10 cellular contexts compared by ENCODE assay signal in the genomic region with DNA sequence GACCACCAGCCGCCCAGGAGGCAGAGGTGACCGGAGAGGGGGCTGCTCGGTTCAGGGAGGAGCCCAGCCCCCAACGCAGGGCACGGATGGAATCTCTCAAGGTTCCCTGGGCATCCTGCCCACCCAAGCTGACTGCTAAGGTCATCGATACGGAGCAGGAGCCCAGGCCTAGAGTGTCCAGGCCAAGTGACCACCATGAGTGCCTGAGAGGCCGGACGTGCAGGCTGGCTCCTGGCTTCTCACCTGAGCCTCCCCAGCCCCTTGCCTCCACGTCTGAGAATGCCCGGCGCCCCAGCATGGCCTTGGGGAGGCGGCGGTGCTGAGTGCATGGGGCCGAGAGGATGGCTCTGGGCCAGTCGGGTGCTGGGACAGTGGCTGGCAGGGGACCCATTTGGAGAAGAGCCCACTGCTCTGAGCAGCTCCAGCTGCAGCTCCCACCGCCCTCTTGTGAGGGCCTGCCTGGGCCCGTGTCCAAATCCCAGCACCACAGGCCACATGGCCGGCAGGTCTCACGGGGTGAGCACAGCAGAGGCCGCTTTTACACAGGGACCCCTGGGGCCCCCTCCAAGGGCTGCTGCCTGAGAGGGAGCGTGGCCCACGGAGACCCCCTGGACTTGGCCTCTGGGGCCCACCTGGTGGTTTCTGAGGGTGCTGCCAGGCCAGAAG.
A peak's percentile ranks its signal among the peaks of the same experiment; 100 is the strongest.
DNase-seq lines count a peak whose midpoint lies in the region; ATAC-seq, FAIRE-seq and TF ChIP-seq lines count a peak whose summit lies in the region.
"Had no signal": no experiment of that assay in that cellular context is flagged by ENCODE, and none has a peak within 500 bp of the region (broad histone marks: within the 10 kb centered on the region; RNA-seq: fewer than 3 reads in every experiment).

No MANE protein-coding gene starts in this region.

- intact Hi-C loops in upper lobe of right lung (cut with DNase I), result no loop called here

- no peak overlapping the region for H3K9ac ChIP-seq in H1 (replicated peaks in 1 of 4; ENCODE audit: extremely low read depth in 1 of 4, low read depth in 3 of 4, low read length in 3 of 4)

- H3K4me1 Mint-ChIP-seq in activated T-cell treated with anti-CD3 and anti-CD28 coated beads, Interleukin-2, amount 50 U/mL, for 72 hours (ENCODE audit: low read depth), result peaks cover 13% of the 10 kb centered on the region

- 85% methylated on average over 23 of the region's 23 CpGs; no CpG with 5 or more reads in 1 of the 2 experiments for WGBS in H1 (ENCODE audit: extremely low coverage in 1 of 2, insufficient coverage in 1 of 2, insufficient read length in 1 of 2, insufficient replicate concordance in 2 of 2, low coverage in 1 of 2, low lambda C conversion rate in 2 of 2, missing lambda C conversion rate in 1 of 2), 2 experiments

- H3K9me3 Mint-ChIP-seq in activated T-cell treated with anti-CD3 and anti-CD28 coated beads, Interleukin-2, amount 50 U/mL, for 72 hours, result peaks cover 3 to 6% of the 10 kb centered on the region in 2 donors

- H2BK15ac ChIP-seq in H1 (ENCODE audit: low read length), result no peak overlapping the region

- TF ChIP-seq RAD21 in H1 (IDR thresholded peaks at IDR 0.05 in 1 of 2, conservative IDR thresholded peaks at IDR 0.05 in 1 of 2; ENCODE audit: low read depth in 2 of 2, low read length in 2 of 2), result no peak

- no peak overlapping the region for H3K14ac ChIP-seq in H1 (ENCODE audit: insufficient read length)

- FAIRE-seq in H1 (lab: Jason Lieb, UNC), result no peak
- FAIRE-seq: A549 had no signal

- no peak overlapping the region for H2BK5ac ChIP-seq in H1 (ENCODE audit: low read depth, low read length)

- H3K79me1 ChIP-seq in H1 (ENCODE audit: low read depth, low read length), result no peaks in the 10 kb centered on the region

- peak overlapping the region; percentile 25; the same call in 1 of the 2 replicates for H4K8ac ChIP-seq in H1 (ENCODE audit: extremely low read depth, insufficient read depth, low read length)

- no peak overlapping the region for H3K56ac ChIP-seq in H1 (replicated peaks; ENCODE audit: insufficient read length, low read depth, low read length)

- H3K4ac ChIP-seq in H1 (replicated peaks; ENCODE audit: insufficient read length, low read depth, low read length), result no peak overlapping the region

- no peak for ATAC-seq in activated T-cell treated with anti-CD3 and anti-CD28 coated beads, Interleukin-2, amount 50 U/mL, for 72 hours (replicated peaks in 1 of 2)
- ATAC-seq in upper lobe of right lung (peak; percentile 38), HG03460 (IDR thresholded peaks at IDR 0.05; ENCODE audit: unreplicated experiment) (no peak), HG03520 (IDR thresholded peaks at IDR 0.05; ENCODE audit: unreplicated experiment) (no peak)
- ATAC-seq: A549 had no signal

- H3K23me2 ChIP-seq in H1 (ENCODE audit: low read depth, low read length), result no peaks in the 10 kb centered on the region

- TF ChIP-seq EP300 in H1 (IDR thresholded peaks at IDR 0.05; ENCODE audit: borderline replicate concordance in 1 of 2, low read depth in 2 of 2, low read length in 2 of 2), result no peak

- H3K27ac ChIP-seq in H1 (ENCODE audit: low read depth, low read length), result no peak overlapping the region
- peak overlapping the region; percentile 47 for H3K27ac ChIP-seq in upper lobe of right lung
- H3K27ac ChIP-seq: A549 had no signal

- H3K4me3 Mint-ChIP-seq in activated T-cell treated with anti-CD3 and anti-CD28 coated beads, Interleukin-2, amount 50 U/mL, for 72 hours, result no peak overlapping the region
- H3K4me3 Mint-ChIP-seq: stimulated activated naive CD8-positive, alpha-beta T cell treated with anti-CD3 and anti-CD28 coated beads, Interleukin-15, Interleukin-2, amounts not matched to agents 100 ng/mL and 50 ng/mL, for 24 hours had no signal

- TF ChIP-seq CTCF in H1 (IDR thresholded peaks at IDR 0.05; ENCODE audit: control extremely low read depth in 1 of 3, insufficient read depth in 1 of 3, low read depth in 1 of 3, low read length in 3 of 3) (no peak), upper lobe of right lung (IDR thresholded peaks at IDR 0.05) (no peak)

- no peaks in the 10 kb centered on the region for H3K27me3 Mint-ChIP-seq in activated T-cell treated with anti-CD3 and anti-CD28 coated beads, Interleukin-2, amount 50 U/mL, for 72 hours (ENCODE audit: low read depth)
- H3K27me3 Mint-ChIP-seq: stimulated activated naive CD8-positive, alpha-beta T cell treated with anti-CD3 and anti-CD28 coated beads, Interleukin-15, Interleukin-2, amounts not matched to agents 100 ng/mL and 50 ng/mL, for 24 hours had no signal

- no peak overlapping the region for H3K23ac ChIP-seq in H1 (ENCODE audit: insufficient read length)

- no peak overlapping the region for H2BK12ac ChIP-seq in H1 (ENCODE audit: low read depth, low read length)

- H3K36me3 Mint-ChIP-seq in activated T-cell treated with anti-CD3 and anti-CD28 coated beads, Interleukin-2, amount 50 U/mL, for 72 hours (ENCODE audit: insufficient read depth in 2 of 2), result peaks cover 3 to 11% of the 10 kb centered on the region in 2 donors

- DNase-seq in activated T-cell treated with anti-CD3 and anti-CD28 coated beads, Interleukin-2, amount 50 U/mL, for 1 hour, result peak; percentile 10
- DNase-seq in activated T-cell treated with anti-CD3 and anti-CD28 coated beads, Interleukin-2, amount 50 U/mL, for 72 hours, result no peak
- peak in 1 of 2 experiments; percentile 40 for DNase-seq in H1 (ENCODE audit: low read depth in 1 of 2, low spot score in 2 of 2)
- peak; percentile 83 for DNase-seq in medulla oblongata (ENCODE audit: extremely low spot score)
- peak; percentile 71 for DNase-seq in upper lobe of right lung
- DNase-seq in NCI-H774 (lab: John Stamatoyannopoulos, UW), result no peak

- no peak for TF ChIP-seq POLR2A in H1 (IDR thresholded peaks at IDR 0.05; ENCODE audit: control extremely low read depth in 1 of 2, low read depth in 2 of 2, low read length in 2 of 2)

- H3K18ac ChIP-seq in H1 (ENCODE audit: extremely low read depth, low read length), result no peak overlapping the region

- POLR2A ChIA-PET in H1 (lab: Charles Lee; ENCODE audit: partially characterized antibody), result no interaction called here

- CTCF ChIA-PET in H1 (lab: Charles Lee; ENCODE audit: partially characterized antibody), result interaction anchor here (2.0 to 2.2 kb wide), 2 partner anchors 9 to 196 kb away, joined by 7 to 8 read pairs; no protein-coding TSS in a partner anchor

- no peak overlapping the region for H4K5ac ChIP-seq in H1 (ENCODE audit: insufficient read length, low read depth, low read length)

- no peak overlapping the region for H2AFZ ChIP-seq in H1 (ENCODE audit: low read length)

- H3K27me3 ChIP-seq in H1 (replicated peaks in 1 of 4; ENCODE audit: control insufficient read depth in 3 of 4, extremely low read depth in 1 of 4, insufficient read depth in 3 of 4, low read length in 3 of 4) (no peaks in the 10 kb centered on the region), upper lobe of right lung (no peaks in the 10 kb centered on the region)

- H2BK120ac ChIP-seq in H1 (replicated peaks; ENCODE audit: low read depth, low read length), result no peak overlapping the region

- peaks cover 9 to 19% of the 10 kb centered on the region in 2 experiments; a peak in 3 of 4 replicates for H3K9me3 ChIP-seq in H1 (ENCODE audit: insufficient read depth in 2 of 2, low read depth in 1 of 2, low read length in 1 of 2)
- peaks cover 11% of the 10 kb centered on the region for H3K9me3 ChIP-seq in upper lobe of right lung

- no peak overlapping the region for H3K4me2 ChIP-seq in H1 (ENCODE audit: insufficient read depth in 1 of 2, low read depth in 2 of 2, low read length in 2 of 2)
- H3K4me2 ChIP-seq: A549 had no signal

- H2BK20ac ChIP-seq in H1 (ENCODE audit: low read length), result no peak overlapping the region

- no peak overlapping the region for H2AK5ac ChIP-seq in H1 (ENCODE audit: low read depth, low read length)

- H4K91ac ChIP-seq in H1 (replicated peaks; ENCODE audit: insufficient read length, low read length), result no peak overlapping the region

- no peaks in the 10 kb centered on the region for H3K79me2 ChIP-seq in H1 (ENCODE audit: control insufficient read depth in 1 of 2, insufficient read depth in 2 of 2, low read length in 2 of 2)

- no peaks in the 10 kb centered on the region; a peak in 1 of 7 replicates for H3K4me1 ChIP-seq in H1 (replicated peaks in 1 of 4; ENCODE audit: control insufficient read depth in 3 of 4, insufficient read depth in 4 of 4, low read length in 3 of 4)
- H3K4me1 ChIP-seq in upper lobe of right lung, result peaks cover 14% of the 10 kb centered on the region
- H3K4me1 ChIP-seq: A549 had no signal

- H3K4me3 ChIP-seq in H1 (ENCODE audit: extremely low read depth in 1 of 4, insufficient read depth in 2 of 4, low read depth in 3 of 4, low read length in 4 of 4) (no peak overlapping the region), upper lobe of right lung (no peak overlapping the region)
- H3K4me3 ChIP-seq: A549 had no signal

- no peak overlapping the region for H3K27ac Mint-ChIP-seq in activated T-cell treated with anti-CD3 and anti-CD28 coated beads, Interleukin-2, amount 50 U/mL, for 72 hours
- H3K27ac Mint-ChIP-seq: stimulated activated naive CD8-positive, alpha-beta T cell treated with anti-CD3 and anti-CD28 coated beads, Interleukin-15, Interleukin-2, amounts not matched to agents 100 ng/mL and 50 ng/mL, for 24 hours had no signal

- no peaks in the 10 kb centered on the region for H3K36me3 ChIP-seq in H1 (ENCODE audit: control insufficient read depth in 2 of 4, insufficient read depth in 4 of 4, low read length in 3 of 4)
- H3K36me3 ChIP-seq in upper lobe of right lung, result no peaks in the 10 kb centered on the region

- peaks cover 0 to 3% of the 10 kb centered on the region in 2 experiments for H4K20me1 ChIP-seq in H1 (replicated peaks in 1 of 2; ENCODE audit: control insufficient read depth in 1 of 2, insufficient read depth in 2 of 2, low read length in 2 of 2)

TF ChIP-seq in H1, 55 proteins besides CTCF, POLR2A, EP300 and RAD21:
- TF ChIP-seq RNF2 (IDR thresholded peaks at IDR 0.05; ENCODE audit: borderline replicate concordance, low read depth, low read length, missing control alignments, poor library complexity, severe bottlenecking), result no peak
TF ChIP-seq in H1: peak in this region for 0.

Comparison
In these comparisons a context has a peak if more than half of its experiments do, and no peak if none do; other contexts are left out.
1. DNase-seq: peak in activated T-cell treated with anti-CD3 and anti-CD28 coated beads, Interleukin-2, amount 50 U/mL, for 1 hour (single experiment), medulla oblongata (single experiment) and upper lobe of right lung (single experiment); none in activated T-cell treated with anti-CD3 and anti-CD28 coated beads, Interleukin-2, amount 50 U/mL, for 72 hours (0 of 2) and NCI-H774 (single experiment).